Comparison of ENCODE assay signal across 15 cellular contexts in genomic region chr7:1954366-1955004, GRCh38.
DNase-seq lines count a peak whose midpoint lies in the region; ATAC-seq and TF ChIP-seq lines count a peak whose summit lies in the region.
"Had no signal": no experiment of that assay in that cellular context is flagged by ENCODE, and none has a peak within 500 bp of the region (broad histone marks: within the 10 kb centered on the region; RNA-seq: fewer than 3 reads in every experiment).

No MANE protein-coding gene starts in this region.

- H3K23me2 ChIP-seq in H9 (ENCODE audit: insufficient read length, low read depth, low read length, poor library complexity, severe bottlenecking) = no peaks in the 10 kb centered on the region

- H3K9ac ChIP-seq in SK-N-SH = no peak overlapping the region
- no peak overlapping the region for H3K9ac ChIP-seq in H9 (ENCODE audit: extremely low read depth, insufficient read length, low read length)

- H4K91ac ChIP-seq in H9 (ENCODE audit: insufficient read length, low read depth, low read length) = no peak overlapping the region

- H2BK15ac ChIP-seq in H9 (ENCODE audit: low read depth, low read length) = no peak overlapping the region

- H3K4me3 Mint-ChIP-seq in H9 (no peak overlapping the region), MCF 10A (ENCODE audit: unreplicated experiment) (no peak overlapping the region)

- no peak overlapping the region for H3K23ac ChIP-seq in H9 (ENCODE audit: insufficient read length, low read depth, low read length)

- H3K27ac Mint-ChIP-seq in H9 = no peak overlapping the region
- no peak overlapping the region for H3K27ac Mint-ChIP-seq in MCF 10A (ENCODE audit: low read depth, unreplicated experiment)

- H4K8ac ChIP-seq in H9 (replicated peaks; ENCODE audit: insufficient read length, low read depth, low read length) = no peak overlapping the region

- H3K4me3 ChIP-seq in SK-N-SH (ENCODE audit: low read depth in 2 of 2, low read length in 1 of 2) (no peak overlapping the region), fibroblast of villous mesenchyme (ENCODE audit: low read depth, low read length) (no peak overlapping the region), psoas muscle (no peak overlapping the region)

- DNase-seq in SK-N-SH = no peak
- DNase-seq in H9 = peak; percentile 54
- peak; percentile 11 for DNase-seq in fibroblast of villous mesenchyme (ENCODE audit: low read depth)
- DNase-seq in psoas muscle = peak; percentile 7 to 54
- no peak for DNase-seq in OCI-M2 (lab: John Stamatoyannopoulos, UW; ENCODE audit: unreplicated experiment)
- DNase-seq in MCF 10A (ENCODE audit: unreplicated experiment) = no peak
- DNase-seq: Caco-2, KBM-7, NCI-H1092, NCI-H345, PC-3 had no signal

- H3K27me3 Mint-ChIP-seq in H9 (ENCODE audit: low read depth) (no peaks in the 10 kb centered on the region), MCF 10A (ENCODE audit: insufficient read depth, unreplicated experiment) (no peaks in the 10 kb centered on the region)

- no peak for TF ChIP-seq RAD21 in SK-N-SH (IDR thresholded peaks at IDR 0.05; ENCODE audit: low read length)

- H3K18ac ChIP-seq in H9 (ENCODE audit: insufficient read length, low read depth, low read length) = no peak overlapping the region

- no peaks in the 10 kb centered on the region for H3F3A ChIP-seq in SK-N-SH (replicated peaks; ENCODE audit: insufficient read depth)

- H3K9me3 Mint-ChIP-seq in H9 (no peaks in the 10 kb centered on the region), MCF 10A (ENCODE audit: unreplicated experiment) (no peaks in the 10 kb centered on the region)

- peaks cover 0 to 4% (median 2%) of the 10 kb centered on the region in 3 experiments; a peak in 4 of 7 replicates for H3K36me3 Mint-ChIP-seq in H9 (ENCODE audit: insufficient read depth in 1 of 3, low read depth in 3 of 3)
- H3K36me3 Mint-ChIP-seq in MCF 10A (ENCODE audit: insufficient read depth, unreplicated experiment) = peaks cover 8% of the 10 kb centered on the region

- no peak overlapping the region for H3K14ac ChIP-seq in H9 (ENCODE audit: insufficient read depth, low read length)

- H3K4me1 Mint-ChIP-seq in H9 (peaks cover 0 to 4% of the 10 kb centered on the region in 2 experiments; a peak in 2 of 4 replicates), MCF 10A (ENCODE audit: insufficient read depth, unreplicated experiment) (no peaks in the 10 kb centered on the region)

- peaks cover 0 to 50% of the 10 kb centered on the region in 2 experiments; a peak in 1 of 4 replicates for H3K4me1 ChIP-seq in SK-N-SH (ENCODE audit: control insufficient read depth in 1 of 2, insufficient read depth in 2 of 2, low read depth in 1 of 2, low read length in 1 of 2)
- H3K4me1 ChIP-seq in H9 (ENCODE audit: insufficient read depth, low read length) = no peaks in the 10 kb centered on the region
- peaks cover 14% of the 10 kb centered on the region for H3K4me1 ChIP-seq in psoas muscle
- H3K4me1 ChIP-seq: Caco-2 had no signal

- intact Hi-C loops in psoas muscle (cut with DNase I) = no loop called here
- intact Hi-C loops in MCF 10A (cut with micrococcal nuclease) = no loop called here

- WGBS in SK-N-SH (ENCODE audit: low lambda C conversion rate) = 91% methylated on average over 17 of the region's 22 CpGs
- no CpG with 5 or more reads among the region's 22 CpGs for WGBS in H9 (ENCODE audit: extremely low coverage, insufficient read length, low lambda C conversion rate)
- WGBS in psoas muscle, 3 donors = 84 to 89% (median 86%) methylated on average over 22 of the region's 22 CpGs

- CTCF ChIA-PET in SK-N-SH (lab: Yijun Ruan, JAX) (interaction anchor here (0.9 kb wide), 1 partner anchor 52 kb away, joined by 3 read pairs; no protein-coding TSS in a partner anchor), MCF 10A (lab: Yijun Ruan, JAX) (interaction anchor here (0.7 kb wide), 1 partner anchor 489 kb away, joined by 3 read pairs; no protein-coding TSS in a partner anchor)

- H2BK120ac ChIP-seq in H9 (ENCODE audit: low read depth, low read length, poor library complexity, severe bottlenecking) = no peak overlapping the region

- H3T11ph ChIP-seq in H9 (ENCODE audit: low read length) = no peak overlapping the region

- peak; percentile 21; the same call in 1 of the 3 replicates for ATAC-seq in SK-N-SH treated with all-trans-retinoic acid at 6 μM for 48 hours
- no peak for ATAC-seq in psoas muscle
- no peak for ATAC-seq in HG02588 (IDR thresholded peaks at IDR 0.05; ENCODE audit: unreplicated experiment)
- ATAC-seq: PC-3 had no signal

- POLR2A ChIA-PET in SK-N-SH (lab: Yijun Ruan, JAX) (no interaction called here), MCF 10A (lab: Yijun Ruan, JAX) (no interaction called here)

- no peaks in the 10 kb centered on the region for H3K9me2 ChIP-seq in SK-N-SH

- no peak overlapping the region for H3K4me2 ChIP-seq in SK-N-SH
- H3K4me2 ChIP-seq in H9 (ENCODE audit: insufficient read depth, insufficient read length, low read length) = no peak overlapping the region

- no peak overlapping the region for H3K4ac ChIP-seq in H9 (ENCODE audit: low read depth, low read length)

- H3K56ac ChIP-seq in H9 (ENCODE audit: insufficient read length, low read depth, low read length) = no peak overlapping the region

- no peak overlapping the region for H2BK5ac ChIP-seq in H9 (ENCODE audit: insufficient read length, low read length)

- H3K27ac ChIP-seq in SK-N-SH (ENCODE audit: low read depth in 2 of 2, low read length in 1 of 2) = no peak overlapping the region; a peak in 1 of 4 replicates
- no peak overlapping the region for H3K27ac ChIP-seq in H9 (ENCODE audit: insufficient read length, low read depth, low read length)
- H3K27ac ChIP-seq in psoas muscle = no peak overlapping the region
- H3K27ac ChIP-seq: 22Rv1, HL-60 had no signal

- H4K5ac ChIP-seq in H9 (ENCODE audit: insufficient read length, low read depth, low read length) = no peak overlapping the region

- no peaks in the 10 kb centered on the region for H3K79me2 ChIP-seq in SK-N-SH (ENCODE audit: insufficient read depth)
- no peaks in the 10 kb centered on the region for H3K79me2 ChIP-seq in H9 (ENCODE audit: insufficient read depth, low read length)

- H3K36me3 ChIP-seq in SK-N-SH (replicated peaks in 1 of 2; ENCODE audit: control insufficient read depth in 1 of 2, insufficient read depth in 2 of 2, low read length in 1 of 2) = no peaks in the 10 kb centered on the region
- peaks cover 0 to 7% of the 10 kb centered on the region in 2 donors for H3K36me3 ChIP-seq in psoas muscle (ENCODE audit: insufficient read depth in 1 of 2, low read depth in 1 of 2)

- H3K9me3 ChIP-seq in SK-N-SH = no peaks in the 10 kb centered on the region
- no peaks in the 10 kb centered on the region for H3K9me3 ChIP-seq in H9 (ENCODE audit: control insufficient read depth, low read depth, low read length)
- no peaks in the 10 kb centered on the region for H3K9me3 ChIP-seq in psoas muscle
- H3K9me3 ChIP-seq: Caco-2 had no signal

- H3K27me3 ChIP-seq in SK-N-SH (ENCODE audit: insufficient read depth) (no peaks in the 10 kb centered on the region), H9 (ENCODE audit: insufficient read depth, low read length) (no peaks in the 10 kb centered on the region), psoas muscle (ENCODE audit: insufficient read depth in 3 of 3, low read length in 2 of 3) (no peaks in the 10 kb centered on the region)

- TF ChIP-seq EP300 in SK-N-SH (IDR thresholded peaks at IDR 0.05; ENCODE audit: borderline replicate concordance in 1 of 2, low read depth in 1 of 2, low read length in 1 of 2) = no peak

- H2AFZ ChIP-seq in SK-N-SH (ENCODE audit: low read depth) (no peak overlapping the region), H9 (ENCODE audit: low read length) (no peak overlapping the region)

- H2AK5ac ChIP-seq in H9 (ENCODE audit: insufficient read length, low read length) = no peak overlapping the region

- no TSS peak for BruUV-seq in MCF 10A (replicated peaks; lab: Mats Ljungman, UMichigan)

- H4K20me1 ChIP-seq in SK-N-SH (ENCODE audit: insufficient read depth) (no peaks in the 10 kb centered on the region), H9 (ENCODE audit: control insufficient read depth, insufficient read depth, insufficient read length) (no peaks in the 10 kb centered on the region)

- no peaks in the 10 kb centered on the region for H3K79me1 ChIP-seq in H9 (ENCODE audit: insufficient read depth, low read depth, low read length, poor library complexity, severe bottlenecking)

- no peak overlapping the region for H2BK20ac ChIP-seq in H9 (ENCODE audit: low read depth, low read length, poor library complexity, severe bottlenecking)

- H2BK12ac ChIP-seq in H9 (ENCODE audit: insufficient read length, low read depth, low read length) = no peak overlapping the region

- TF ChIP-seq CTCF in SK-N-SH (IDR thresholded peaks at IDR 0.05) (no peak), H9 (conservative IDR thresholded peaks at IDR 0.05) (peak; percentile 37; the same call in 2 of the 3 replicates), fibroblast of villous mesenchyme (IDR thresholded peaks at IDR 0.05; ENCODE audit: insufficient read depth, low read depth, low read length) (no peak), psoas muscle (IDR thresholded peaks at IDR 0.05) (no peak), MCF 10A (IDR thresholded peaks at IDR 0.05; ENCODE audit: unreplicated experiment) (no peak)

TF ChIP-seq in SK-N-SH treated with all-trans-retinoic acid at 6 μM for 48 hours, 23 proteins besides CTCF, POLR2A, EP300 and RAD21 (continues in another document):
- TF ChIP-seq ESRRG (CRISPR knock-in tag; IDR thresholded peaks at IDR 0.05) (no peak), ZFP30 (CRISPR knock-in tag; IDR thresholded peaks at IDR 0.05) (no peak), BACH2 (CRISPR knock-in tag; IDR thresholded peaks at IDR 0.05; ENCODE audit: borderline replicate concordance) (no peak)

TF ChIP-seq in SK-N-SH, 30 proteins besides CTCF, POLR2A, EP300 and RAD21 (continues in another document):
- TF ChIP-seq POLR2AphosphoS5 (IDR thresholded peaks at IDR 0.05; ENCODE audit: low read depth, low read length) = no peak
- no peak for TF ChIP-seq SMC3 (IDR thresholded peaks at IDR 0.05; ENCODE audit: low read depth, low read length)
- no peak for TF ChIP-seq TCF12 (IDR thresholded peaks at IDR 0.05)
- TF ChIP-seq NRF1 (IDR thresholded peaks at IDR 0.05; ENCODE audit: low read depth, low read length) = no peak
- no peak for TF ChIP-seq ELF1 (IDR thresholded peaks at IDR 0.05)
- no peak for TF ChIP-seq MXI1 (IDR thresholded peaks at IDR 0.05; ENCODE audit: low read depth, low read length)
- no peak for TF ChIP-seq USF1 (IDR thresholded peaks at IDR 0.05; ENCODE audit: borderline replicate concordance, low read depth)
- TF ChIP-seq JUND (IDR thresholded peaks at IDR 0.05) = no peak
- no peak for TF ChIP-seq NFIC (IDR thresholded peaks at IDR 0.05; ENCODE audit: borderline replicate concordance)
- TF ChIP-seq RXRA (IDR thresholded peaks at IDR 0.05; ENCODE audit: borderline replicate concordance, low read depth) = no peak

Comparison
In these comparisons a context has a peak if more than half of its experiments do, and no peak if none do; other contexts are left out.
1. DNase-seq: peak in H9 (single experiment), fibroblast of villous mesenchyme (single experiment) and psoas muscle (2 of 2); none in SK-N-SH (single experiment), OCI-M2 (single experiment) and MCF 10A (single experiment).